In genomic region chr17:48333034-48333491, GRCh38 we compare ENCODE assay signal across 19 cellular contexts.
DNase-seq lines count a peak whose midpoint lies in the region; ATAC-seq, FAIRE-seq and TF ChIP-seq lines count a peak whose summit lies in the region.
"Had no signal": no experiment of that assay in that cellular context is flagged by ENCODE, and none has a peak within 500 bp of the region (broad histone marks: within the 10 kb centered on the region; RNA-seq: fewer than 3 reads in every experiment).

No MANE protein-coding gene starts in this region.

- H3K4me1 ChIP-seq in MM.1S (ENCODE audit: low read length) (peaks cover 26% of the 10 kb centered on the region), K562 (replicated peaks in 1 of 2; ENCODE audit: control insufficient read depth in 2 of 2, insufficient read depth in 2 of 2, low read length in 2 of 2) (no peaks in the 10 kb centered on the region), gastroesophageal sphincter (no peaks in the 10 kb centered on the region)
- H3K4me1 ChIP-seq: heart left ventricle, parathyroid adenoma, Peyer's patch, suprapubic skin had no signal

- FAIRE-seq in K562 (lab: Jason Lieb, UNC): no peak

- peaks cover 6% of the 10 kb centered on the region; the same call in 1 of the 2 replicates for H3F3A ChIP-seq in MM.1S (ENCODE audit: insufficient read depth, low read length)

- TF ChIP-seq EP300 in K562 (IDR thresholded peaks at IDR 0.05; ENCODE audit: low read length) (no peak), gastroesophageal sphincter (IDR thresholded peaks at IDR 0.05) (no peak)

- TF ChIP-seq RAD21 in K562 (CRISPR knock-in tag; conservative IDR thresholded peaks at IDR 0.05 in 1 of 2, IDR thresholded peaks at IDR 0.05 in 1 of 2): no peak

- H3K9me3 ChIP-seq in MM.1S (replicated peaks; ENCODE audit: insufficient read depth, low read length): no peaks in the 10 kb centered on the region
- no peaks in the 10 kb centered on the region for H3K9me3 ChIP-seq in K562 (replicated peaks; ENCODE audit: control insufficient read depth, insufficient read depth, low read depth, low read length)
- no peaks in the 10 kb centered on the region for H3K9me3 ChIP-seq in gastroesophageal sphincter
- H3K9me3 ChIP-seq: heart left ventricle, Peyer's patch, suprapubic skin had no signal

- ATAC-seq in K562 (no peak), gastroesophageal sphincter (no peak), left cardiac atrium (no peak)
- ATAC-seq: heart left ventricle, T-cell had no signal

- no peaks in the 10 kb centered on the region for H3K9me1 ChIP-seq in K562 (ENCODE audit: control insufficient read depth, insufficient read depth, low read length)

- CTCF ChIA-PET in K562 (lab: Yijun Ruan, JAX; ENCODE audit: low intra/inter-chr PET ratio): interaction anchor here (0.9 kb wide), 1 partner anchor 261 kb away, joined by 3 read pairs; no protein-coding TSS in a partner anchor

- peak overlapping the region; percentile 80 for H3K4me2 ChIP-seq in MM.1S (ENCODE audit: low read depth, low read length)
- no peak overlapping the region for H3K4me2 ChIP-seq in K562 (ENCODE audit: insufficient read depth, low read length)

- no peaks in the 10 kb centered on the region for H3K79me2 ChIP-seq in MM.1S (ENCODE audit: low read length)
- H3K79me2 ChIP-seq in K562 (ENCODE audit: control insufficient read depth, insufficient read depth, low read length): no peaks in the 10 kb centered on the region
- H3K79me2 ChIP-seq: parathyroid adenoma had no signal

- TF ChIP-seq CTCF in MM.1S (IDR thresholded peaks at IDR 0.05; ENCODE audit: low read length) (no peak), K562 (IDR thresholded peaks at IDR 0.05 in 2 of 3, conservative IDR thresholded peaks at IDR 0.05 in 1 of 3; ENCODE audit: insufficient read depth in 2 of 3, low read depth in 1 of 3, low read length in 3 of 3) (no peak), gastroesophageal sphincter (IDR thresholded peaks at IDR 0.05) (no peak)

- no peak overlapping the region for H2AFZ ChIP-seq in MM.1S (ENCODE audit: low read length)
- no peak overlapping the region for H2AFZ ChIP-seq in K562 (ENCODE audit: low read depth, low read length)
- H2AFZ ChIP-seq: parathyroid adenoma had no signal

- H3K4me3 ChIP-seq in MM.1S (ENCODE audit: low read length) (no peak overlapping the region), K562 (no peak overlapping the region), gastroesophageal sphincter (no peak overlapping the region)
- H3K4me3 ChIP-seq: heart left ventricle, Peyer's patch, suprapubic skin had no signal

- H3K27ac ChIP-seq in MM.1S (ENCODE audit: low read length) (no peak overlapping the region), K562 (ENCODE audit: extremely low read depth, low read depth, low read length) (no peak overlapping the region), gastroesophageal sphincter (no peak overlapping the region)
- H3K27ac ChIP-seq: heart left ventricle, parathyroid adenoma, Peyer's patch, suprapubic skin had no signal

- intact Hi-C loops in K562 (cut with micrococcal nuclease) (no loop called here), left cardiac atrium (cut with DNase I) (loop anchor here (10.0 kb wide), 1 partner anchor 282 kb away; the partner anchor contains the start of genes HOXB7 (in 2 of the 2) and HOXB8 (in 2 of the 2))

- no peaks in the 10 kb centered on the region for H3K27me3 ChIP-seq in MM.1S (replicated peaks; ENCODE audit: insufficient read depth, low read length)
- H3K27me3 ChIP-seq in K562 (ENCODE audit: control insufficient read depth in 2 of 2, insufficient read depth in 2 of 2, low read length in 2 of 2): no peaks in the 10 kb centered on the region
- peaks cover 95% of the 10 kb centered on the region for H3K27me3 ChIP-seq in gastroesophageal sphincter
- H3K27me3 ChIP-seq: Peyer's patch had no signal

- in situ Hi-C loops in K562 (cut with MboI): no loop called here

- peak; percentile 60 for DNase-seq in A172 (ENCODE audit: low spot score)
- peak; percentile 40 for DNase-seq in GM04504 (ENCODE audit: low read depth)
- peak; percentile 28 for DNase-seq in MM.1S
- DNase-seq in K562 (ENCODE audit: extremely low read depth in 1 of 4, low spot score in 3 of 4): no peak
- no peak for DNase-seq in stimulated activated CD4-positive, alpha-beta T cell treated with anti-CD3 and anti-CD28 coated beads, Interleukin-2, amount 100 ng/mL, for 48 hours
- no peak for DNase-seq in left cardiac atrium
- DNase-seq in cerebellum (ENCODE audit: low spot score): no peak
- DNase-seq: activated B cell treated with CpG ODN at 0.5 μM for 24 hours; DMS 273 treated with DMSO at 0.1 percent for 48 hours; heart left ventricle; kidney glomerular epithelial cell; NCI-H1417; NCI-H2227 treated with DMSO at 0.1 percent for 48 hours; Peyer's patch; stimulated activated CD4-positive, alpha-beta T cell treated with anti-CD3 and anti-CD28 coated beads, Interleukin-12 subunit alpha, Interleukin-12 subunit beta, amount 100 ng/mL, for 4 hours; T-cell had no signal

- BruUV-seq in K562 (replicated peaks; lab: Mats Ljungman, UMichigan): no TSS peak

- POLR2A ChIA-PET in K562 (lab: Yijun Ruan, JAX): interaction anchor here (0.8 to 2.1 kb wide), 6 partner anchors 9 to 293 kb away, joined by 3 to 5 read pairs (median 3); partner anchors contain the start of gene HOXB9

- no peaks in the 10 kb centered on the region for H3K9me2 ChIP-seq in MM.1S (replicated peaks; ENCODE audit: insufficient read depth, low read length)

- no peak overlapping the region for H3K9ac ChIP-seq in MM.1S (ENCODE audit: low read length)
- no peak overlapping the region for H3K9ac ChIP-seq in K562 (ENCODE audit: insufficient read depth in 1 of 2, low read depth in 2 of 2, low read length in 2 of 2)
- H3K9ac ChIP-seq: parathyroid adenoma had no signal

- no peaks in the 10 kb centered on the region for H3K36me3 ChIP-seq in MM.1S (replicated peaks; ENCODE audit: insufficient read depth, low read length)
- no peaks in the 10 kb centered on the region for H3K36me3 ChIP-seq in K562 (ENCODE audit: control insufficient read depth, insufficient read depth, low read length)
- H3K36me3 ChIP-seq in gastroesophageal sphincter: no peaks in the 10 kb centered on the region
- H3K36me3 ChIP-seq: heart left ventricle, Peyer's patch, suprapubic skin had no signal

- TF ChIP-seq POLR2A in K562 (conservative IDR thresholded peaks at IDR 0.05) (no peak), gastroesophageal sphincter (IDR thresholded peaks at IDR 0.05) (no peak)

- WGBS in K562 (ENCODE audit: insufficient coverage, low coverage, missing lambda C conversion rate): 11% methylated on average over 1 of the region's 1 CpG
- WGBS in gastroesophageal sphincter (ENCODE audit: low coverage in 1 of 2), 2 donors: 75 to 80% methylated on average over 1 of the region's 1 CpG

- H4K20me1 ChIP-seq in MM.1S (ENCODE audit: insufficient read depth, low read length) (no peaks in the 10 kb centered on the region), K562 (replicated peaks; ENCODE audit: control insufficient read depth, insufficient read depth, low read length) (no peaks in the 10 kb centered on the region)

TF ChIP-seq in K562, 482 proteins besides CTCF, POLR2A, EP300 and RAD21 (continues in another document):
- TF ChIP-seq ZNF212 (CRISPR knock-in tag; IDR thresholded peaks at IDR 0.05) (no peak), PHB (CRISPR knock-in tag; IDR thresholded peaks at IDR 0.05) (no peak), SLC30A9 (CRISPR knock-in tag; IDR thresholded peaks at IDR 0.05) (no peak), SIN3B (IDR thresholded peaks at IDR 0.05; ENCODE audit: low read depth) (no peak), CEBPG (CRISPR knock-in tag; IDR thresholded peaks at IDR 0.05) (no peak), CEBPG (tag; conservative IDR thresholded peaks at IDR 0.05 in 1 of 2, IDR thresholded peaks at IDR 0.05 in 1 of 2) (peak; percentile 5 to 39; a peak in 1 of 4 replicates), OTX1 (CRISPR knock-in tag; IDR thresholded peaks at IDR 0.05) (no peak), ZNF24 (IDR thresholded peaks at IDR 0.05) (no peak), LCOR (CRISPR knock-in tag; IDR thresholded peaks at IDR 0.05) (no peak), TARDBP (IDR thresholded peaks at IDR 0.05) (no peak), SNIP1 (IDR thresholded peaks at IDR 0.05; ENCODE audit: low read depth) (no peak), MEIS2 (IDR thresholded peaks at IDR 0.05; ENCODE audit: partially characterized antibody) (peak; percentile 65), PCBP2 (IDR thresholded peaks at IDR 0.05; ENCODE audit: low read depth, low read length, poor library complexity, severe bottlenecking) (no peak), RBM15 (IDR thresholded peaks at IDR 0.05; ENCODE audit: insufficient read depth, low read length) (no peak), POLR3G (IDR thresholded peaks at IDR 0.05; ENCODE audit: extremely low read depth, insufficient read length, insufficient replicate concordance) (no peak)
- TF ChIP-seq, protein P1, sequence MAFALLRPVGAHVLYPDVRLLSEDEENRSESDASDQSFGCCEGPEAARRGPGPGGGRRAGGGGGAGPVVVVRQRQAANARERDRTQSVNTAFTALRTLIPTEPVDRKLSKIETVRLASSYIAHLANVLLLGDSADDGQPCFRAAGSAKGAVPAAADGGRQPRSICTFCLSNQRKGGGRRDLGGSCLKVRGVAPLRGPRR (CRISPR knock-in tag; IDR thresholded peaks at IDR 0.05): no peak
- TF ChIP-seq, protein P2, sequence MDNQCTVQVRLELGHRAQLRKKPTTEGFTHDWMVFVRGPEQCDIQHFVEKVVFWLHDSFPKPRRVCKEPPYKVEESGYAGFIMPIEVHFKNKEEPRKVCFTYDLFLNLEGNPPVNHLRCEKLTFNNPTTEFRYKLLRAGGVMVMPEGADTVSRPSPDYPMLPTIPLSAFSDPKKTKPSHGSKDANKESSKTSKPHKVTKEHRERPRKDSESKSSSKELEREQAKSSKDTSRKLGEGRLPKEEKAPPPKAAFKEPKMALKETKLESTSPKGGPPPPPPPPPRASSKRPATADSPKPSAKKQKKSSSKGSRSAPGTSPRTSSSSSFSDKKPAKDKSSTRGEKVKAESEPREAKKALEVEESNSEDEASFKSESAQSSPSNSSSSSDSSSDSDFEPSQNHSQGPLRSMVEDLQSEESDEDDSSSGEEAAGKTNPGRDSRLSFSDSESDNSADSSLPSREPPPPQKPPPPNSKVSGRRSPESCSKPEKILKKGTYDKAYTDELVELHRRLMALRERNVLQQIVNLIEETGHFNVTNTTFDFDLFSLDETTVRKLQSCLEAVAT (IDR thresholded peaks at IDR 0.05): no peak
- TF ChIP-seq, protein P3, sequence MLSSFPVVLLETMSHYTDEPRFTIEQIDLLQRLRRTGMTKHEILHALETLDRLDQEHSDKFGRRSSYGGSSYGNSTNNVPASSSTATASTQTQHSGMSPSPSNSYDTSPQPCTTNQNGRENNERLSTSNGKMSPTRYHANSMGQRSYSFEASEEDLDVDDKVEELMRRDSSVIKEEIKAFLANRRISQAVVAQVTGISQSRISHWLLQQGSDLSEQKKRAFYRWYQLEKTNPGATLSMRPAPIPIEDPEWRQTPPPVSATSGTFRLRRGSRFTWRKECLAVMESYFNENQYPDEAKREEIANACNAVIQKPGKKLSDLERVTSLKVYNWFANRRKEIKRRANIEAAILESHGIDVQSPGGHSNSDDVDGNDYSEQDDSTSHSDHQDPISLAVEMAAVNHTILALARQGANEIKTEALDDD (IDR thresholded peaks at IDR 0.05): peak; percentile 78

Comparison
In these comparisons a context has a peak if more than half of its experiments do, and no peak if none do; other contexts are left out.
1. DNase-seq: peak in A172 (single experiment), GM04504 (single experiment) and MM.1S (single experiment); none in K562 (0 of 4), stimulated activated CD4-positive, alpha-beta T cell treated with anti-CD3 and anti-CD28 coated beads, Interleukin-2, amount 100 ng/mL, for 48 hours (0 of 2), left cardiac atrium (single experiment) and cerebellum (single experiment).